ENCODE assay signal across 13 cellular contexts in the genomic region with DNA sequence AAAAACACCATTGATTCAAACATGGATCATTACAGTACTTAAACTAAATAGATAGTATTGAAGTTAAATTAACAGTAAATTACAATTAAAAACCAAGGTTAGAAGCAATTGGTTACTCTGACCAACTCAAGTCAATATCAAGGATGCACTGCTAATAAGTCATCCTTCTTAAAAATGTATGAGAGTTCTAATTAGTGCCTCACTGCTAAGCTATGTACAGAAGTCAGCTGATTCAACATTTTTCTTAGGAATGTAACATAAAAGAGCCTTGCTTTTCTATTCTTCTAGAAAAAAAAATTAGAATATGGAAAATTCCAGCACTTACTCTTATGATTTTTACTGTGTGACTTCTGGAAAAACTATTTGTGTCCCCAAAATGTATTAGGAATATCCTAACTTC.
A peak's percentile ranks its signal among the peaks of the same experiment; 100 is the strongest.
DNase-seq lines count a peak whose midpoint lies in the region; ATAC-seq lines count a peak whose summit lies in the region.
"Had no signal": no experiment of that assay in that cellular context is flagged by ENCODE, and none has a peak within 500 bp of the region (broad histone marks: within the 10 kb centered on the region; RNA-seq: fewer than 3 reads in every experiment).

No MANE protein-coding gene starts in this region.

- no peak overlapping the region for H3K4me3 ChIP-seq in GM23248

- DNase-seq in GM23248 = peak; percentile 39
- peak; percentile 12 for DNase-seq in amniotic epithelial cell (ENCODE audit: low read depth)
- peak; percentile 10 for DNase-seq in fibroblast of gingiva (ENCODE audit: low read depth)
- no peak for DNase-seq in NCI-H1930 (lab: John Stamatoyannopoulos, UW)
- no peak for DNase-seq in kidney tubule cell (ENCODE audit: low spot score)
- DNase-seq: C1 segment of cervical spinal cord; Calu3; CD4-positive, alpha-beta T cell; DMS 273 treated with DMSO at 0.1 percent for 48 hours; GDM1; KG1 had no signal

- in situ Hi-C loops in GM23248 (cut with MboI) = no loop called here

- H3F3A ChIP-seq in GM23248 (ENCODE audit: insufficient read depth) = no peaks in the 10 kb centered on the region

- H3K27ac ChIP-seq in GM23248 = no peak overlapping the region

- H3K4me1 ChIP-seq in GM23248 (ENCODE audit: insufficient read depth) = peaks cover 15% of the 10 kb centered on the region

- no peak overlapping the region for H3K4me2 ChIP-seq in GM23248 (ENCODE audit: unreplicated experiment)

- no peaks in the 10 kb centered on the region for H4K20me1 ChIP-seq in GM23248 (ENCODE audit: insufficient read depth)

- no peak for ATAC-seq in HG02588 (IDR thresholded peaks at IDR 0.05; ENCODE audit: unreplicated experiment)
- no peak for ATAC-seq in HG03460 (IDR thresholded peaks at IDR 0.05; ENCODE audit: unreplicated experiment)

- H3K9me2 ChIP-seq in GM23248 (ENCODE audit: insufficient read depth) = no peaks in the 10 kb centered on the region

- H3K9ac ChIP-seq in GM23248 = no peak overlapping the region

- no peaks in the 10 kb centered on the region for H3K79me2 ChIP-seq in GM23248 (ENCODE audit: insufficient read depth)

- H3K9me3 ChIP-seq in GM23248 (ENCODE audit: low read depth) = no peaks in the 10 kb centered on the region

- H2AFZ ChIP-seq in GM23248 = no peak overlapping the region

- H3K36me3 ChIP-seq in GM23248 (ENCODE audit: low read depth) = no peaks in the 10 kb centered on the region

- no peaks in the 10 kb centered on the region for H3K27me3 ChIP-seq in GM23248 (replicated peaks; ENCODE audit: insufficient read depth)

Comparison
In these comparisons a context has a peak if more than half of its experiments do, and no peak if none do; other contexts are left out.
1. DNase-seq: peak in GM23248 (single experiment), amniotic epithelial cell (single experiment) and fibroblast of gingiva (single experiment); none in NCI-H1930 (0 of 2) and kidney tubule cell (single experiment).